In genomic region chr2:106034325-106034724, GRCh38 we compare ENCODE assay signal across 21 cellular contexts.
DNase-seq lines count a peak whose midpoint lies in the region; ATAC-seq, FAIRE-seq and TF ChIP-seq lines count a peak whose summit lies in the region.
"Had no signal": no experiment of that assay in that cellular context is flagged by ENCODE, and none has a peak within 500 bp of the region (broad histone marks: within the 10 kb centered on the region; RNA-seq: fewer than 3 reads in every experiment).

No MANE protein-coding gene starts in this region.

- FAIRE-seq in A549 (lab: Jason Lieb, UNC), result no peak
- FAIRE-seq: GM12892, GM18507 had no signal

- peak in 1 of 2 experiments; percentile 27 for DNase-seq in A549 (ENCODE audit: low read depth in 1 of 2, low spot score in 1 of 2)
- peak; percentile 23 for DNase-seq in H4 (ENCODE audit: low spot score)
- no peak for DNase-seq in WTC11 (ENCODE audit: low spot score)
- DNase-seq in right lobe of liver, result peak; percentile 69 to 84 (median 80)
- DNase-seq in colonic mucosa, result no peak
- no peak for DNase-seq in RPMI8226
- DNase-seq in KG1 (lab: John Stamatoyannopoulos, UW), result no peak
- DNase-seq: 8988T; CD8-positive, alpha-beta memory T cell; COR-L47; DMS 273 treated with DMSO at 0.1 percent for 48 hours; DMS79; GDM1; H7; HFFc6 had no signal

- no peak overlapping the region for H3K9ac ChIP-seq in colonic mucosa (ENCODE audit: low read depth in 2 of 2, low read length in 2 of 2)
- H3K9ac ChIP-seq: BLaER1 treated with 17β-estradiol and CSF1 and Interleukin-3, amounts not matched to agents 10 nM and 100 nM had no signal

- no peak overlapping the region for H3K27ac Mint-ChIP-seq in WTC11
- H3K27ac Mint-ChIP-seq: B cell; CD8-positive, alpha-beta memory T cell; GM23338; HFFc6 had no signal

- CTCF ChIA-PET in A549 (lab: Yijun Ruan, JAX) (no interaction called here), WTC11 (lab: Charles Lee) (no interaction called here)

- peaks cover 19% of the 10 kb centered on the region for H3K4me1 ChIP-seq in A549
- peaks cover 2 to 29% (median 11%) of the 10 kb centered on the region in 4 donors for H3K4me1 ChIP-seq in right lobe of liver
- H3K4me1 ChIP-seq in colonic mucosa, result peaks cover 3% of the 10 kb centered on the region

- peak overlapping the region; percentile 24; the same call in 1 of the 3 replicates for H3K4me2 ChIP-seq in A549
- H3K4me2 ChIP-seq: BLaER1 treated with 17β-estradiol and CSF1 and Interleukin-3, amounts not matched to agents 10 nM and 100 nM; GM23338 had no signal

- intact Hi-C loops in right lobe of liver (cut with DNase I) (no loop called here), colonic mucosa (cut with DNase I) (no loop called here)

- ATAC-seq in A549 (peak in 1 of 2 experiments; percentile 47; a peak in 3 of 6 replicates), WTC11 (no peak), right lobe of liver (peak; percentile 56 to 83 (median 64))
- ATAC-seq: GM23338, HCT116 had no signal

- H3K4me3 Mint-ChIP-seq in WTC11, result no peak overlapping the region
- H3K4me3 Mint-ChIP-seq: B cell, GM23338, HFFc6 had no signal

- peaks cover 13% of the 10 kb centered on the region for H3K9me3 Mint-ChIP-seq in WTC11
- H3K9me3 Mint-ChIP-seq: CD8-positive, alpha-beta memory T cell; HFFc6 had no signal

- POLR2A ChIA-PET in A549 (lab: Yijun Ruan, JAX), result no interaction called here
- POLR2A ChIA-PET in WTC11 (lab: Charles Lee), result no interaction called here

- TF ChIP-seq CTCF in A549 (IDR thresholded peaks at IDR 0.05) (no peak), WTC11 (IDR thresholded peaks at IDR 0.05) (no peak), right lobe of liver (IDR thresholded peaks at IDR 0.05) (no peak), colonic mucosa (IDR thresholded peaks at IDR 0.05) (no peak)

- H3K9me3 ChIP-seq in A549 (peaks cover 9% of the 10 kb centered on the region; the same call in 2 of the 3 replicates), right lobe of liver (no peaks in the 10 kb centered on the region), colonic mucosa (no peaks in the 10 kb centered on the region)

- TF ChIP-seq POLR2A in A549 (IDR thresholded peaks at IDR 0.05; ENCODE audit: low read length) (no peak), right lobe of liver (IDR thresholded peaks at IDR 0.05) (no peak)

- H3K4me3 ChIP-seq in A549 (no peak overlapping the region), right lobe of liver (no peak overlapping the region), colonic mucosa (no peak overlapping the region)
- H3K4me3 ChIP-seq: BLaER1 treated with 17β-estradiol and CSF1 and Interleukin-3, amounts not matched to agents 10 nM and 100 nM; GM23338 had no signal

- TF ChIP-seq EP300 in A549 (IDR thresholded peaks at IDR 0.05), result no peak

- H3K27ac ChIP-seq in A549, result no peak overlapping the region
- H3K27ac ChIP-seq in right lobe of liver, result peak overlapping the region in 1 of 3 donors; percentile 24
- H3K27ac ChIP-seq in colonic mucosa, result no peak overlapping the region
- H3K27ac ChIP-seq: BLaER1 treated with 17β-estradiol and CSF1 and Interleukin-3, amounts not matched to agents 10 nM and 100 nM had no signal

- H3K36me3 Mint-ChIP-seq in WTC11, result no peaks in the 10 kb centered on the region

- no peaks in the 10 kb centered on the region for H3K36me3 ChIP-seq in right lobe of liver
- no peaks in the 10 kb centered on the region for H3K36me3 ChIP-seq in colonic mucosa
- H3K36me3 ChIP-seq: BLaER1 treated with 17β-estradiol and CSF1 and Interleukin-3, amounts not matched to agents 10 nM and 100 nM had no signal

- no peaks in the 10 kb centered on the region for H3K27me3 ChIP-seq in right lobe of liver
- H3K27me3 ChIP-seq in colonic mucosa, result no peaks in the 10 kb centered on the region
- H3K27me3 ChIP-seq: BLaER1 treated with 17β-estradiol and CSF1 and Interleukin-3, amounts not matched to agents 10 nM and 100 nM had no signal

- H3K4me1 Mint-ChIP-seq in WTC11, result peaks cover 12% of the 10 kb centered on the region
- H3K4me1 Mint-ChIP-seq: B cell had no signal

- no peaks in the 10 kb centered on the region for H3K27me3 Mint-ChIP-seq in WTC11 (ENCODE audit: low read depth)

- 17% methylated on average over 3 of the region's 3 CpGs for WGBS in A549 (ENCODE audit: missing lambda C conversion rate)
- 35% methylated on average over 3 of the region's 3 CpGs for WGBS in right lobe of liver (ENCODE audit: insufficient coverage, low coverage, low lambda C conversion rate, missing lambda C conversion rate)

- no peak for TF ChIP-seq RAD21 in A549 (conservative IDR thresholded peaks at IDR 0.05 in 1 of 2, IDR thresholded peaks at IDR 0.05 in 1 of 2)

TF ChIP-seq in A549, 52 proteins besides CTCF, POLR2A, EP300 and RAD21:
- TF ChIP-seq KDM1A (IDR thresholded peaks at IDR 0.05; ENCODE audit: low read depth), result no peak
- TF ChIP-seq HES2 (IDR thresholded peaks at IDR 0.05), result 0 out of 2 replicates have a peak, but pooled peaks have one; percentile 10
- no peak for TF ChIP-seq NFE2L2 (conservative IDR thresholded peaks at IDR 0.05; ENCODE audit: low read length)
- no peak for TF ChIP-seq BHLHE40 (IDR thresholded peaks at IDR 0.05; ENCODE audit: low read depth, low read length)
- peak; percentile 66 to 68 for TF ChIP-seq CEBPB (IDR thresholded peaks at IDR 0.05)
- TF ChIP-seq RFX5 (IDR thresholded peaks at IDR 0.05), result no peak
- TF ChIP-seq EHF (CRISPR knock-in tag; IDR thresholded peaks at IDR 0.05), result no peak
- peak; percentile 47 for TF ChIP-seq GATA3 (IDR thresholded peaks at IDR 0.05; ENCODE audit: borderline replicate concordance)
- no peak for TF ChIP-seq ZC3H11A (IDR thresholded peaks at IDR 0.05)
TF ChIP-seq in A549: peak in this region for 3.

TF ChIP-seq in WTC11, 78 proteins besides CTCF, POLR2A, EP300 and RAD21:
- TF ChIP-seq ETV6 (CRISPR knock-in tag; IDR thresholded peaks at IDR 0.05), result no peak
- TF ChIP-seq JAZF1 (CRISPR knock-in tag; IDR thresholded peaks at IDR 0.05), result no peak
- no peak for TF ChIP-seq CREM (CRISPR knock-in tag; IDR thresholded peaks at IDR 0.05)
- peak; percentile 89 for TF ChIP-seq GABPB1 (CRISPR knock-in tag; IDR thresholded peaks at IDR 0.05)
TF ChIP-seq in WTC11: peak in this region for 1.

Comparison
In these comparisons a context has a peak if more than half of its experiments do, and no peak if none do; other contexts are left out.
1. DNase-seq: peak in H4 (single experiment) and right lobe of liver (3 of 3); none in WTC11 (single experiment), colonic mucosa (single experiment), RPMI8226 (single experiment) and KG1 (single experiment).